In the genomic region with DNA sequence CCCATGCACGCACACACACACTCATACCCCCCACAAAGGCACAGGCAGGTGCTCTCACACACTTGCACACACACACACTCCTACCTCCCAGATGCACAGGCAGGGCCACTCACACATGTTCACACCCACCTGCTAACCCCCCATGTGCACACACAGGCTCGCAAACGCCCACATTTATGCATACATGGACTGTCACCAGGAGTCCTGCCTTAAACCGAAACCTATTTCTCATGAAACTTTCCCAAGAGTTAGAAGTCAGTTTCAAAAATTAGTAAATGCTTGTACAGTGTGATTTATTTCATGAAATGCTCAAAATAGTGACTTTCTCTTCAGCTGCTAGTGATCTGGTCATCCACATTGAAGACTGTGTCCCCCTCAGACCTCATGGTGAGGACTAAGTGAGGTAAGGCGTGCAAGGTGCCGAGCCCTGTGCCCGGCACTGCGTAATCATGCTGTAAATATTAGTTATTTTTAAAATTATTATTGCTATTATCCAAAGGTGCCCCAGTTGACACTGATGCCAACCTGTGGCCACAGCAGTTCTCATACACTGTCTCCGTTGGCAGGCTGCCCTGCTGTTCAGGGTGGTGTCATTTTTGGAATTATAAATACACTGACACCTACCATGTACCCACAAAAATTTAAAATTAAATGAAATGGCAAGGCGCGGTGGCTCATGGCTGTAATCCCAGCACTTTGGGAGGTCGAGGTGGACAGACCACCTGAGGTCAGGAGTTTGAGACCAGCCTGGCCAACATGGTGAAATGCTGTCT, we compare ENCODE assay signal across 10 cellular contexts. TPM values are rescaled to one million over a fixed set of nuclear protein-coding genes. Genes with fewer than 3 reads are reported as not detected.
DNase-seq lines count a peak whose midpoint lies in the region; ATAC-seq and TF ChIP-seq lines count a peak whose summit lies in the region.
"Had no signal": no experiment of that assay in that cellular context is flagged by ENCODE, and none has a peak within 500 bp of the region (broad histone marks: within the 10 kb centered on the region; RNA-seq: fewer than 3 reads in every experiment).

No MANE protein-coding gene starts in this region.

- no peaks in the 10 kb centered on the region for H3K27me3 Mint-ChIP-seq in effector memory CD8-positive, alpha-beta T cell

- no peak overlapping the region for H3K9ac ChIP-seq in BLaER1
- H3K9ac ChIP-seq in OCI-LY1 (ENCODE audit: low read length): no peak overlapping the region

- H3K36me3 ChIP-seq in BLaER1 (peaks cover 14% of the 10 kb centered on the region; the same call in 1 of the 2 replicates), OCI-LY1 (ENCODE audit: insufficient read depth, low read length) (no peaks in the 10 kb centered on the region)
- H3K36me3 ChIP-seq: ascending aorta had no signal

- no peaks in the 10 kb centered on the region for H3K9me2 ChIP-seq in OCI-LY1 (ENCODE audit: low read depth, low read length)

- peaks cover 3% of the 10 kb centered on the region for H3K36me3 Mint-ChIP-seq in effector memory CD8-positive, alpha-beta T cell (ENCODE audit: insufficient read depth)

- H3K9me3 ChIP-seq in BLaER1: no peaks in the 10 kb centered on the region
- no peaks in the 10 kb centered on the region for H3K9me3 ChIP-seq in OCI-LY1 (ENCODE audit: low read length)
- H3K9me3 ChIP-seq: ascending aorta had no signal

- peak; percentile 60 for ATAC-seq in GM18511 (IDR thresholded peaks at IDR 0.05; ENCODE audit: unreplicated experiment)
- no peak for ATAC-seq in effector memory CD8-positive, alpha-beta T cell (replicated peaks)
- no peak for ATAC-seq in GM18870 (IDR thresholded peaks at IDR 0.05; ENCODE audit: unreplicated experiment)

- no peaks in the 10 kb centered on the region for H3F3A ChIP-seq in OCI-LY1 (ENCODE audit: insufficient read depth, low read length)

- TF ChIP-seq CTCF in OCI-LY1 (IDR thresholded peaks at IDR 0.05; ENCODE audit: low read length): no peak

- no peak overlapping the region for H3K4me3 ChIP-seq in BLaER1
- peak overlapping the region; percentile 15 for H3K4me3 ChIP-seq in OCI-LY1 (ENCODE audit: low read depth, low read length, poor library complexity, severe bottlenecking)
- H3K4me3 ChIP-seq: ascending aorta had no signal

- peaks cover 81% of the 10 kb centered on the region for H3K4me1 ChIP-seq in BLaER1
- peaks cover 24% of the 10 kb centered on the region for H3K4me1 ChIP-seq in OCI-LY1 (ENCODE audit: insufficient read depth, low read length, severe bottlenecking)
- H3K4me1 ChIP-seq: ascending aorta had no signal

- no peaks in the 10 kb centered on the region for H3K9me3 Mint-ChIP-seq in effector memory CD8-positive, alpha-beta T cell

- H3K27ac ChIP-seq in BLaER1: no peak overlapping the region
- H3K27ac ChIP-seq in OCI-LY1 (ENCODE audit: low read depth, low read length, poor library complexity, severe bottlenecking): no peak overlapping the region
- H3K27ac ChIP-seq: ascending aorta had no signal

- peak overlapping the region; percentile 92 to 94 for H3K27ac Mint-ChIP-seq in effector memory CD8-positive, alpha-beta T cell

- H4K20me1 ChIP-seq in BLaER1: peaks cover 62% of the 10 kb centered on the region
- no peaks in the 10 kb centered on the region for H4K20me1 ChIP-seq in OCI-LY1 (ENCODE audit: insufficient read depth, low read length)

- H3K27me3 ChIP-seq in BLaER1: no peaks in the 10 kb centered on the region
- H3K27me3 ChIP-seq in OCI-LY1 (ENCODE audit: insufficient read depth, low read length): no peaks in the 10 kb centered on the region
- H3K27me3 ChIP-seq: ascending aorta had no signal

- H3K4me3 Mint-ChIP-seq in effector memory CD8-positive, alpha-beta T cell: peak overlapping the region; percentile 77 to 88

- no peaks in the 10 kb centered on the region for H3K79me2 ChIP-seq in OCI-LY1 (ENCODE audit: insufficient read depth, low read length)

- peak overlapping the region; percentile 84 for H3K4me2 ChIP-seq in BLaER1
- peak overlapping the region; percentile 25; the same call in 1 of the 2 replicates for H3K4me2 ChIP-seq in OCI-LY1 (ENCODE audit: low read length)

- DNase-seq in effector memory CD8-positive, alpha-beta T cell: no peak
- DNase-seq in DMS114 treated with DMSO at 0.1 percent for 48 hours (lab: John Stamatoyannopoulos, UW; ENCODE audit: unreplicated experiment) (no peak), A172 (ENCODE audit: low spot score) (no peak), GF-D8 (lab: John Stamatoyannopoulos, UW) (no peak)
- DNase-seq: mammary epithelial cell had no signal

- peaks cover 23 to 36% of the 10 kb centered on the region in 2 donors for H3K4me1 Mint-ChIP-seq in effector memory CD8-positive, alpha-beta T cell (ENCODE audit: low read depth in 2 of 2)

- no peak overlapping the region for H2AFZ ChIP-seq in OCI-LY1 (ENCODE audit: low read length)

RNA-seq across cellular contexts. Expression of a gene that starts 12.4 kb away (rescaled TPM):
- 4.4 and 5.2 TPM in 2 replicates for total RNA-seq in A172 (2014; rRNA removed; shearing (Covaris generic))

RNA-seq across cellular contexts. Expression of a gene that starts 33.2 kb away (rescaled TPM):
- 49.3 and 57.1 TPM in 2 replicates for total RNA-seq in A172 (2014; rRNA removed; shearing (Covaris generic))

RNA-seq across cellular contexts. Expression of a gene that starts 43.0 kb away (rescaled TPM):
- total RNA-seq in A172 (2014; rRNA removed; shearing (Covaris generic)): 5.5 and 7.1 TPM in 2 replicates
